Comparison of ENCODE assay signal across 14 cellular contexts in genomic region chr10:12943425-12943824, GRCh38. TPM values are rescaled to one million over a fixed set of nuclear protein-coding genes. Genes with fewer than 3 reads are reported as not detected.
DNase-seq lines count a peak whose midpoint lies in the region; ATAC-seq and TF ChIP-seq lines count a peak whose summit lies in the region.
"Had no signal": no experiment of that assay in that cellular context is flagged by ENCODE, and none has a peak within 500 bp of the region (broad histone marks: within the 10 kb centered on the region; RNA-seq: fewer than 3 reads in every experiment).

No MANE protein-coding gene starts in this region.

- H3K4me3 Mint-ChIP-seq in H9 = no peak overlapping the region
- H3K4me3 Mint-ChIP-seq: B cell; CD4-positive, alpha-beta T cell had no signal

- H2AFZ ChIP-seq in H9 (ENCODE audit: low read length) = no peak overlapping the region

- H3K4me1 Mint-ChIP-seq in H9 = peaks cover 21 to 22% of the 10 kb centered on the region in 2 experiments
- H3K4me1 Mint-ChIP-seq: B cell had no signal

- H3K4me2 ChIP-seq in H9 (ENCODE audit: insufficient read depth, insufficient read length, low read length) = no peak overlapping the region

- no peak overlapping the region for H2BK120ac ChIP-seq in H9 (ENCODE audit: low read depth, low read length, poor library complexity, severe bottlenecking)

- TF ChIP-seq POLR2A in tibial nerve (IDR thresholded peaks at IDR 0.05) (no peak), erythroblast (IDR thresholded peaks at IDR 0.05; ENCODE audit: low read length) (no peak)

- H4K5ac ChIP-seq in H9 (ENCODE audit: insufficient read length, low read depth, low read length) = no peak overlapping the region

- H3K27ac Mint-ChIP-seq in H9 = 0 out of 7 replicates have a peak overlapping the region, but pooled peaks of 1 of the 3 experiments have one; percentile 3
- H3K27ac Mint-ChIP-seq: B cell; CD4-positive, alpha-beta T cell; IgD-negative memory B cell had no signal

- peaks cover 10% of the 10 kb centered on the region in 2 experiments; a peak in 3 of 5 replicates for H3K9me3 Mint-ChIP-seq in H9
- H3K9me3 Mint-ChIP-seq: CD4-positive, alpha-beta T cell; IgD-negative memory B cell had no signal

- H3K27me3 Mint-ChIP-seq in H9 (ENCODE audit: low read depth) = no peaks in the 10 kb centered on the region; the same call in 1 of the 2 replicates

- H3K79me1 ChIP-seq in H9 (ENCODE audit: insufficient read depth, low read depth, low read length, poor library complexity, severe bottlenecking) = no peaks in the 10 kb centered on the region

- no peak overlapping the region for H3K4ac ChIP-seq in H9 (ENCODE audit: low read depth, low read length)

- no peak overlapping the region for H2BK20ac ChIP-seq in H9 (ENCODE audit: low read depth, low read length, poor library complexity, severe bottlenecking)

- H3K18ac ChIP-seq in H9 (ENCODE audit: insufficient read length, low read depth, low read length) = no peak overlapping the region

- H4K20me1 ChIP-seq in H9 (ENCODE audit: control insufficient read depth, insufficient read depth, insufficient read length) = no peaks in the 10 kb centered on the region

- no peak overlapping the region for H2BK15ac ChIP-seq in H9 (ENCODE audit: low read depth, low read length)

- no peaks in the 10 kb centered on the region for H3K9me3 ChIP-seq in H9 (ENCODE audit: control insufficient read depth, low read depth, low read length)
- H3K9me3 ChIP-seq in tibial nerve = no peaks in the 10 kb centered on the region

- H3K23me2 ChIP-seq in H9 (ENCODE audit: insufficient read length, low read depth, low read length, poor library complexity, severe bottlenecking) = no peaks in the 10 kb centered on the region

- no peak overlapping the region for H3K23ac ChIP-seq in H9 (ENCODE audit: insufficient read length, low read depth, low read length)

- H3K4me3 ChIP-seq in tibial nerve = no peak overlapping the region

- DNase-seq in H9 (peak; percentile 48), ecto neural progenitor cell (ENCODE audit: low spot score) (peak; percentile 21), iPS DF 4.7 (ENCODE audit: extremely low read depth, low spot score) (peak; percentile 30), germinal center (ENCODE audit: low spot score) (no peak), tibial nerve (ENCODE audit: low spot score in 2 of 2) (no peak), erythroblast (lab: John Stamatoyannopoulos, UW) (no peak)
- DNase-seq: C1 segment of cervical spinal cord; Calu3; CD4-positive, alpha-beta T cell; DMS 273 treated with DMSO at 0.1 percent for 48 hours; DMS79 had no signal

- no peak overlapping the region for H4K8ac ChIP-seq in H9 (replicated peaks; ENCODE audit: insufficient read length, low read depth, low read length)

- H2AK5ac ChIP-seq in H9 (ENCODE audit: insufficient read length, low read length) = no peak overlapping the region

- H2BK12ac ChIP-seq in H9 (ENCODE audit: insufficient read length, low read depth, low read length) = no peak overlapping the region

- no peak for ATAC-seq in GM21381 (IDR thresholded peaks at IDR 0.05; ENCODE audit: unreplicated experiment)

- no peak for TF ChIP-seq CTCF in H9 (conservative IDR thresholded peaks at IDR 0.05)
- TF ChIP-seq CTCF in tibial nerve (IDR thresholded peaks at IDR 0.05) = no peak

- H3K4me1 ChIP-seq in H9 (ENCODE audit: insufficient read depth, low read length) = no peaks in the 10 kb centered on the region
- peaks cover 0 to 6% (median 0%) of the 10 kb centered on the region in 4 donors for H3K4me1 ChIP-seq in tibial nerve

- H3K27me3 ChIP-seq in H9 (ENCODE audit: insufficient read depth, low read length) (peaks cover under 1% of the 10 kb centered on the region; the same call in 1 of the 2 replicates), tibial nerve (no peaks in the 10 kb centered on the region)

- TF ChIP-seq EP300 in tibial nerve (IDR thresholded peaks at IDR 0.05) = no peak

- H3K36me3 ChIP-seq in tibial nerve = no peaks in the 10 kb centered on the region

- WGBS in H9 (ENCODE audit: extremely low coverage, insufficient read length, low lambda C conversion rate) = no CpG with 5 or more reads among the region's 5 CpGs
- 85 to 95% methylated on average over 5 of the region's 5 CpGs for WGBS in tibial nerve, 2 donors

- no peak overlapping the region for H3T11ph ChIP-seq in H9 (ENCODE audit: low read length)

- H3K36me3 Mint-ChIP-seq in H9 (ENCODE audit: insufficient read depth in 1 of 3, low read depth in 3 of 3) = peaks cover 2 to 23% (median 8%) of the 10 kb centered on the region in 3 experiments; a peak in 4 of 7 replicates
- H3K36me3 Mint-ChIP-seq: IgD-negative memory B cell had no signal

- H3K9ac ChIP-seq in H9 (ENCODE audit: extremely low read depth, insufficient read length, low read length) = no peak overlapping the region

- H2BK5ac ChIP-seq in H9 (ENCODE audit: insufficient read length, low read length) = no peak overlapping the region

- no peak overlapping the region for H3K14ac ChIP-seq in H9 (ENCODE audit: insufficient read depth, low read length)

- H3K79me2 ChIP-seq in H9 (ENCODE audit: insufficient read depth, low read length) = no peaks in the 10 kb centered on the region

- no peak overlapping the region for H4K91ac ChIP-seq in H9 (ENCODE audit: insufficient read length, low read depth, low read length)

- no peak overlapping the region for H3K56ac ChIP-seq in H9 (ENCODE audit: insufficient read length, low read depth, low read length)

- H3K27ac ChIP-seq in H9 (ENCODE audit: insufficient read length, low read depth, low read length) (no peak overlapping the region), tibial nerve (no peak overlapping the region)

RNA-seq across cellular contexts. Expression of gene CCDC3, which starts 58.1 kb away (rescaled TPM):
- total RNA-seq in H9 (2021) (2.3 and 2.4 TPM in 2 replicates), tibial nerve (100 to 1,000 TPM in 3 of 4 donors, 10 to 100 TPM in 1; 73.2 to 188 (median 149) TPM)
- total RNA-seq: Calu3 had no signal

Comparison
In these comparisons a context has a peak if more than half of its experiments do, and no peak if none do; other contexts are left out.
1. DNase-seq: peak in H9 (single experiment), ecto neural progenitor cell (single experiment) and iPS DF 4.7 (single experiment); none in germinal center (single experiment), tibial nerve (0 of 2) and erythroblast (0 of 2).
2. RNA of gene CCDC3, which starts 58.1 kb away (total RNA-seq): 73.2 to 188 TPM in tibial nerve; 2.3 to 2.4 TPM in H9; every median in the first group is over 10 times any median in the second.